In the genomic region with DNA sequence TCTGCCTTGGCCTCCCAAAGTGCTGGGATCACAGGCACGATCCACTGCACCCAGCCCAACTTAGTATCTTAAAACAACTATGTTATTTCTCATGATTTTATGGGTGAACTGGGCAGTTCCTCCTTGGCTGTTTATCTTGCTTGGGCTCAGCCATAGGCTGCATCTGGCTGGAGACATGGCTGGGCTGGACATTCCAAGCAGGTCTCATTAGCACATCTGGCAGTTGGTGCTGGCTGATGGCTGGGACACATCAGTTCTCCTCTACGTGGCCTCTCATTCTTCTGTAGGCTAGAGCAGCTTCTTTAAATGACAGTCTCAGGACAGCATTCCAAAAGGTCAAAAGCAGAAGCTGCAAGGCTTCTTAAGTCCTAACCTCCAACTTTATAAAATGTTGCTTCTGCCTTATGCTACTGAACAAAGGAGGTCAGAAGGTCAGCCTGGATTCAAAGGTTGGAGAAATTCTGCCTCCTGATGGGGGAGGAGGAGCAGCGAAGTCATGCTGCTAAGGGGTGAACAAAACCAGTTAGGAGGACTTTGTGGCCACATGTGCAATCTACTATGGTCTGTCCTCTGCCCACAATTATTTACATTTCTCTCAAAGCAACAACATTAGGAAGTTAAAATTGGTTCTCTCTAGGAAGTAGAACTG, we compare ENCODE assay signal across 1 cellular context.
TF ChIP-seq lines count a peak whose summit lies in the region.

No MANE protein-coding gene starts in this region.

TF ChIP-seq in GM23338, 12 proteins besides CTCF, POLR2A, EP300 and RAD21 (continued from another document):
- no peak for TF ChIP-seq ZNF331 (CRISPR knock-in tag; IDR thresholded peaks at IDR 0.05; ENCODE audit: low read depth)
- no peak for TF ChIP-seq EZH2 (IDR thresholded peaks at IDR 0.05; ENCODE audit: low read depth, unreplicated experiment)
